ENCODE assay signal across 8 cellular contexts in the genomic region with DNA sequence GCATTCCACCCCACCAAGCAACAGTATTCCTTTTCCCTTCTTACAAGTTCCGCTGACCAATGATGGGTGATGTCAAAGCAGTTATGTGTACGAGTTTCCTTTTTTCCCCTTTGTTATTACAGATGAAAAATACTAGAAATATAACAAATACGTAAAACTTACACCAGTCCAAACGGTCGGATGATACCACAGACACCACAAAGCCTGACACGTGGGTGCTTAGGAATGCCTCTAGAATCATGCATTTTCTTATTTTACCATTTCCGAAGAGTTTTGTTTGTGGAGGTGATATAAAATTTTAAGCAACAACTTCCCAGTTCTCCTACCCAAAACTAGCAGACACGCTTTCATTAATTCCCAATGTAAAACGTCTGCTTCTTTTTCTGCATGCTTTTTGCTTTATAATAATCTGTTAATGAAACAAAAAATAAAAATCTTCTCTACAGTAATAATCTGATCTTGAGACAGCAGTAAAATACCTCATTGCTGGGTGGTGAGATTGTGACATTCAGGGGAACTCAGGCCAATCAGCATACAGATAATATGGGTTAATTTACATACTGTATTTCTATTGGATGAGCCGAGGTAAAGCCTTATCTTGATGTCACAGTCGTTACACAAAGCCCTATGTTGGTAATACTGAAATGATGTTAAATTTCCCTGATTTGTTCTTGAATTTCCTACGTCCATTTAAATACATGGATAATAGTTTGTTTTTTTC. TPM values are rescaled to one million over a fixed set of nuclear protein-coding genes. Genes with fewer than 3 reads are reported as not detected.
DNase-seq lines count a peak whose midpoint lies in the region; ATAC-seq and TF ChIP-seq lines count a peak whose summit lies in the region.

No MANE protein-coding gene starts in this region.

- H3K4me3 Mint-ChIP-seq in progenitor cell of endocrine pancreas (ENCODE audit: low read depth) = peak overlapping the region; percentile 33
- H3K4me3 Mint-ChIP-seq in effector memory CD8-positive, alpha-beta T cell = no peak overlapping the region

- CTCF ChIA-PET in A673 (lab: Charles Lee) = no interaction called here

- peaks cover 17% of the 10 kb centered on the region for H3K27me3 ChIP-seq in A673 (replicated peaks; ENCODE audit: insufficient read depth, low read depth, low read length, poor library complexity)

- TSS peak; percentile 98 for BruUV-seq in A673 (replicated peaks; lab: Mats Ljungman, UMichigan)

- no peaks in the 10 kb centered on the region for H3K36me3 Mint-ChIP-seq in progenitor cell of endocrine pancreas (ENCODE audit: insufficient read depth)
- peaks cover 3% of the 10 kb centered on the region for H3K36me3 Mint-ChIP-seq in effector memory CD8-positive, alpha-beta T cell (ENCODE audit: insufficient read depth)

- intact Hi-C loops in A673 (cut with micrococcal nuclease; ENCODE audit: unreplicated experiment) = no loop called here

- H3K9me3 Mint-ChIP-seq in progenitor cell of endocrine pancreas (ENCODE audit: low read depth) = no peaks in the 10 kb centered on the region
- no peaks in the 10 kb centered on the region for H3K9me3 Mint-ChIP-seq in effector memory CD8-positive, alpha-beta T cell

- H3K4me3 ChIP-seq in A673 (ENCODE audit: low read depth, low read length, poor library complexity, severe bottlenecking) (peak overlapping the region; percentile 47), HFF-Myc (replicated peaks; ENCODE audit: low read depth, low read length) (peak overlapping the region; percentile 52), fibroblast of mammary gland (ENCODE audit: control insufficient read depth, low read depth, low read length) (peak overlapping the region; percentile 69)

- H3K27ac Mint-ChIP-seq in progenitor cell of endocrine pancreas = no peak overlapping the region
- no peak overlapping the region for H3K27ac Mint-ChIP-seq in effector memory CD8-positive, alpha-beta T cell

- TF ChIP-seq CTCF in A673 (conservative IDR thresholded peaks at IDR 0.05; ENCODE audit: low read depth, low read length) (no peak), HFF-Myc (IDR thresholded peaks at IDR 0.05; ENCODE audit: low read depth, low read length, missing control alignments) (no peak), fibroblast of mammary gland (conservative IDR thresholded peaks at IDR 0.05; ENCODE audit: control insufficient read depth, insufficient read depth, low read depth, low read length) (no peak), progenitor cell of endocrine pancreas (IDR thresholded peaks at IDR 0.05; ENCODE audit: unreplicated experiment) (no peak)

- H3K4me1 Mint-ChIP-seq in progenitor cell of endocrine pancreas (ENCODE audit: low read depth) = peaks cover 3% of the 10 kb centered on the region
- H3K4me1 Mint-ChIP-seq in effector memory CD8-positive, alpha-beta T cell (ENCODE audit: low read depth in 2 of 2) = no peaks in the 10 kb centered on the region

- POLR2A ChIA-PET in A673 (lab: Charles Lee; ENCODE audit: low non-redundant PET) = no interaction called here

- H3K36me3 ChIP-seq in A673 (ENCODE audit: insufficient read depth, low read length, poor library complexity, severe bottlenecking) = no peaks in the 10 kb centered on the region

- H3K27ac ChIP-seq in A673 (ENCODE audit: low read depth, low read length, poor library complexity, severe bottlenecking) = no peak overlapping the region

- H3K27me3 Mint-ChIP-seq in progenitor cell of endocrine pancreas = peaks cover 19% of the 10 kb centered on the region
- H3K27me3 Mint-ChIP-seq in effector memory CD8-positive, alpha-beta T cell = peaks cover 44 to 56% of the 10 kb centered on the region in 2 donors

- H3K4me1 ChIP-seq in A673 (ENCODE audit: insufficient read depth, low read length, poor library complexity, severe bottlenecking) = no peaks in the 10 kb centered on the region

- DNase-seq in A673 (ENCODE audit: low spot score) (peak; percentile 85), HFF-Myc (ENCODE audit: extremely low read depth, low read depth) (peak; percentile 81), SK-N-DZ (ENCODE audit: low spot score) (peak; percentile 82), fibroblast of mammary gland (ENCODE audit: low read depth) (peak; percentile 96), progenitor cell of endocrine pancreas (ENCODE audit: low spot score, unreplicated experiment) (no peak)
- no peak for DNase-seq in effector memory CD8-positive, alpha-beta T cell

- ATAC-seq in effector memory CD8-positive, alpha-beta T cell (replicated peaks) = no peak
- ATAC-seq in HG03460 (IDR thresholded peaks at IDR 0.05; ENCODE audit: unreplicated experiment) (no peak), GM21737 (IDR thresholded peaks at IDR 0.05; ENCODE audit: unreplicated experiment) (no peak)

- no peaks in the 10 kb centered on the region for H3K9me3 ChIP-seq in A673 (ENCODE audit: low read depth, low read length, poor library complexity, severe bottlenecking)

RNA-seq across cellular contexts. Expression of gene GPR85, which starts 0.8 kb away (rescaled TPM):
- total RNA-seq in A673 (2021) (0.32 TPM in 1 of 2 replicates, not detected in the other), progenitor cell of endocrine pancreas (0.20 and 0.36 TPM in 2 replicates)
- polyA plus RNA-seq in SK-N-DZ (2014; cell fraction: cytosol; rRNA removed) = 4.8 and 5.3 TPM in 2 replicates
- polyA plus RNA-seq in SK-N-DZ (2014; cell fraction: nucleus; rRNA removed) = 1.6 and 3.1 TPM in 2 replicates

RNA-seq across cellular contexts. Expression of gene SMIM30, which starts 30.9 kb away (rescaled TPM):
- total RNA-seq in A673 (2021) (39.8 and 40.8 TPM in 2 replicates), progenitor cell of endocrine pancreas (32.2 and 32.8 TPM in 2 replicates)
- polyA plus RNA-seq in SK-N-DZ (2014; cell fraction: cytosol; rRNA removed) = 60.7 and 89.9 TPM in 2 replicates
- polyA plus RNA-seq in SK-N-DZ (2014; cell fraction: nucleus; rRNA removed) = 62.6 and 67.6 TPM in 2 replicates

Comparison
In these comparisons a context has a peak if more than half of its experiments do, and no peak if none do; other contexts are left out.
1. DNase-seq: peak in A673 (single experiment), HFF-Myc (single experiment), SK-N-DZ (single experiment) and fibroblast of mammary gland (single experiment); none in progenitor cell of endocrine pancreas (single experiment) and effector memory CD8-positive, alpha-beta T cell (0 of 3).
2. Peak in every context shown above with its lines, with median percentiles within 50 percentile points of each other: H3K4me3 ChIP-seq.